In genomic region chr2:105870858-105871257, GRCh38 we compare ENCODE assay signal across 16 cellular contexts.
DNase-seq lines count a peak whose midpoint lies in the region; ATAC-seq and TF ChIP-seq lines count a peak whose summit lies in the region.
"Had no signal": no experiment of that assay in that cellular context is flagged by ENCODE, and none has a peak within 500 bp of the region (broad histone marks: within the 10 kb centered on the region; RNA-seq: fewer than 3 reads in every experiment).

No MANE protein-coding gene starts in this region.

- peaks cover 2% of the 10 kb centered on the region; the same call in 1 of the 2 replicates for H3K79me2 ChIP-seq in H9 (ENCODE audit: insufficient read depth, low read length)

- H3K4me2 ChIP-seq in H9 (ENCODE audit: insufficient read depth, insufficient read length, low read length) = no peak overlapping the region

- no peak overlapping the region for H3K56ac ChIP-seq in H9 (ENCODE audit: insufficient read length, low read depth, low read length)

- H3K4me1 ChIP-seq in H9 (ENCODE audit: insufficient read depth, low read length) (no peaks in the 10 kb centered on the region), upper lobe of left lung (peaks cover 0 to 32% (median 12%) of the 10 kb centered on the region in 4 donors)
- H3K4me1 ChIP-seq: BE2C had no signal

- no peak for ATAC-seq in WTC11
- no peak for ATAC-seq in effector memory CD8-positive, alpha-beta T cell (replicated peaks)
- no peak for ATAC-seq in upper lobe of left lung (ENCODE audit: low FRiP score in 2 of 2)

- TF ChIP-seq CTCF in WTC11 (IDR thresholded peaks at IDR 0.05) = no peak
- TF ChIP-seq CTCF in progenitor cell of endocrine pancreas (IDR thresholded peaks at IDR 0.05; ENCODE audit: unreplicated experiment) = no peak
- no peak for TF ChIP-seq CTCF in H9 (conservative IDR thresholded peaks at IDR 0.05)
- TF ChIP-seq CTCF in upper lobe of left lung (IDR thresholded peaks at IDR 0.05) = no peak

- H4K8ac ChIP-seq in H9 (replicated peaks; ENCODE audit: insufficient read length, low read depth, low read length) = no peak overlapping the region

- H2BK20ac ChIP-seq in H9 (ENCODE audit: low read depth, low read length, poor library complexity, severe bottlenecking) = no peak overlapping the region

- no peak overlapping the region for H3K9ac ChIP-seq in H9 (ENCODE audit: extremely low read depth, insufficient read length, low read length)

- no peak for DNase-seq in activated CD4-positive, alpha-beta T cell treated with anti-CD3 and anti-CD28 coated beads, Interleukin-2, amount 10 ng/mL, durations not matched to agents 7 days and 5 days
- DNase-seq in activated CD4-positive, alpha-beta T cell treated with anti-CD3 and anti-CD28 coated beads for 1 hour = no peak
- DNase-seq in WTC11 (ENCODE audit: low spot score) (no peak), progenitor cell of endocrine pancreas (ENCODE audit: low spot score, unreplicated experiment) (no peak), T-helper 9 cell (no peak), H9 (no peak), upper lobe of left lung (no peak)
- no peak for DNase-seq in effector memory CD8-positive, alpha-beta T cell
- DNase-seq: activated CD4-positive, alpha-beta T cell treated with anti-CD3 and anti-CD28 coated beads, Interleukin-2, amount 50 U/mL, for 48 hours; BE2C; brain microvascular endothelial cell; EL; KG1; NCI-H1694; NCI-H69; stimulated activated CD4-positive, alpha-beta T cell treated with anti-CD3 and anti-CD28 coated beads, Interleukin-2, amount 100 ng/mL, for 48 hours had no signal

- H3T11ph ChIP-seq in H9 (ENCODE audit: low read length) = no peak overlapping the region

- H3K4me3 Mint-ChIP-seq in activated CD4-positive, alpha-beta T cell treated with anti-CD3 and anti-CD28 coated beads, Interleukin-2, amount 10 ng/mL, durations not matched to agents 7 days and 5 days = no peak overlapping the region
- H3K4me3 Mint-ChIP-seq in WTC11 (no peak overlapping the region), progenitor cell of endocrine pancreas (ENCODE audit: low read depth) (no peak overlapping the region), H9 (no peak overlapping the region)
- peak overlapping the region; percentile 19 to 68 for H3K4me3 Mint-ChIP-seq in effector memory CD8-positive, alpha-beta T cell

- peaks cover 3% of the 10 kb centered on the region for H3K79me1 ChIP-seq in H9 (ENCODE audit: insufficient read depth, low read depth, low read length, poor library complexity, severe bottlenecking)

- H4K5ac ChIP-seq in H9 (ENCODE audit: insufficient read length, low read depth, low read length) = no peak overlapping the region

- no peak for TF ChIP-seq EP300 in upper lobe of left lung (IDR thresholded peaks at IDR 0.05)

- CTCF ChIA-PET in activated CD4-positive, alpha-beta T cell treated with anti-CD3 and anti-CD28 coated beads, Interleukin-2, amount 10 ng/mL, durations not matched to agents 7 days and 5 days (lab: Charles Lee) = interaction anchor here (0.5 to 1.7 kb wide), 2 partner anchors 36 to 58 kb away, joined by 3 to 5 read pairs; no protein-coding TSS in a partner anchor
- CTCF ChIA-PET in WTC11 (lab: Charles Lee) = no interaction called here

- no peak overlapping the region for H4K91ac ChIP-seq in H9 (ENCODE audit: insufficient read length, low read depth, low read length)

- no peak overlapping the region for H3K27ac ChIP-seq in H9 (ENCODE audit: insufficient read length, low read depth, low read length)
- H3K27ac ChIP-seq in upper lobe of left lung = no peak overlapping the region
- H3K27ac ChIP-seq: brain microvascular endothelial cell had no signal

- no peak overlapping the region for H3K18ac ChIP-seq in H9 (ENCODE audit: insufficient read length, low read depth, low read length)

- no peak overlapping the region for H3K4ac ChIP-seq in H9 (ENCODE audit: low read depth, low read length)

- H2BK12ac ChIP-seq in H9 (ENCODE audit: insufficient read length, low read depth, low read length) = no peak overlapping the region

- peaks cover 40% of the 10 kb centered on the region for H3K36me3 Mint-ChIP-seq in activated CD4-positive, alpha-beta T cell treated with anti-CD3 and anti-CD28 coated beads, Interleukin-2, amount 10 ng/mL, durations not matched to agents 7 days and 5 days (ENCODE audit: low read depth)
- no peaks in the 10 kb centered on the region for H3K36me3 Mint-ChIP-seq in WTC11
- peaks cover 3% of the 10 kb centered on the region for H3K36me3 Mint-ChIP-seq in effector memory CD8-positive, alpha-beta T cell (ENCODE audit: insufficient read depth)
- peaks cover 6% of the 10 kb centered on the region for H3K36me3 Mint-ChIP-seq in progenitor cell of endocrine pancreas (ENCODE audit: insufficient read depth)
- H3K36me3 Mint-ChIP-seq in H9 (ENCODE audit: insufficient read depth in 1 of 3, low read depth in 3 of 3) = peaks cover 0 to 10% (median 2%) of the 10 kb centered on the region in 3 experiments; a peak in 3 of 7 replicates

- H3K14ac ChIP-seq in H9 (ENCODE audit: insufficient read depth, low read length) = no peak overlapping the region

- no peak overlapping the region for H2BK120ac ChIP-seq in H9 (ENCODE audit: low read depth, low read length, poor library complexity, severe bottlenecking)

- no peak overlapping the region for H3K4me3 ChIP-seq in upper lobe of left lung

- H3K23ac ChIP-seq in H9 (ENCODE audit: insufficient read length, low read depth, low read length) = no peak overlapping the region

- no peak overlapping the region for H2BK15ac ChIP-seq in H9 (ENCODE audit: low read depth, low read length)

- H3K27ac Mint-ChIP-seq in activated CD4-positive, alpha-beta T cell treated with anti-CD3 and anti-CD28 coated beads, Interleukin-2, amount 10 ng/mL, durations not matched to agents 7 days and 5 days = peak overlapping the region; percentile 33
- peak overlapping the region; percentile 6; the same call in 1 of the 2 replicates for H3K27ac Mint-ChIP-seq in WTC11
- H3K27ac Mint-ChIP-seq in effector memory CD8-positive, alpha-beta T cell = peak overlapping the region; percentile 79 to 90
- peak overlapping the region; percentile 6 for H3K27ac Mint-ChIP-seq in progenitor cell of endocrine pancreas
- peak overlapping the region in 1 of 3 experiments; percentile 68; a peak in 3 of 7 replicates for H3K27ac Mint-ChIP-seq in H9

- H3K27me3 ChIP-seq in H9 (ENCODE audit: insufficient read depth, low read length) (no peaks in the 10 kb centered on the region), upper lobe of left lung (no peaks in the 10 kb centered on the region)
- H3K27me3 ChIP-seq: BE2C, brain microvascular endothelial cell had no signal

- no peaks in the 10 kb centered on the region for H3K23me2 ChIP-seq in H9 (ENCODE audit: insufficient read length, low read depth, low read length, poor library complexity, severe bottlenecking)

- no peak for TF ChIP-seq POLR2A in upper lobe of left lung (IDR thresholded peaks at IDR 0.05)

- WGBS in H9 (ENCODE audit: extremely low coverage, insufficient read length, low lambda C conversion rate) = no CpG with 5 or more reads among the region's 11 CpGs
- 89 to 93% methylated on average over 11 of the region's 11 CpGs for WGBS in upper lobe of left lung, 2 donors

- no peaks in the 10 kb centered on the region for H3K27me3 Mint-ChIP-seq in activated CD4-positive, alpha-beta T cell treated with anti-CD3 and anti-CD28 coated beads, Interleukin-2, amount 10 ng/mL, durations not matched to agents 7 days and 5 days
- H3K27me3 Mint-ChIP-seq in WTC11 (ENCODE audit: low read depth) = no peaks in the 10 kb centered on the region
- H3K27me3 Mint-ChIP-seq in effector memory CD8-positive, alpha-beta T cell = no peaks in the 10 kb centered on the region
- no peaks in the 10 kb centered on the region for H3K27me3 Mint-ChIP-seq in progenitor cell of endocrine pancreas
- no peaks in the 10 kb centered on the region; the same call in 1 of the 2 replicates for H3K27me3 Mint-ChIP-seq in H9 (ENCODE audit: low read depth)

- no peak overlapping the region for H2AK5ac ChIP-seq in H9 (ENCODE audit: insufficient read length, low read length)

- H4K20me1 ChIP-seq in H9 (ENCODE audit: control insufficient read depth, insufficient read depth, insufficient read length) = no peaks in the 10 kb centered on the region

- no peak overlapping the region for H2BK5ac ChIP-seq in H9 (ENCODE audit: insufficient read length, low read length)

- no peaks in the 10 kb centered on the region for H3K36me3 ChIP-seq in upper lobe of left lung
- H3K36me3 ChIP-seq: BE2C, brain microvascular endothelial cell had no signal

- POLR2A ChIA-PET in activated CD4-positive, alpha-beta T cell treated with anti-CD3 and anti-CD28 coated beads, Interleukin-2, amount 10 ng/mL, durations not matched to agents 7 days and 5 days (lab: Charles Lee) = no interaction called here
- POLR2A ChIA-PET in WTC11 (lab: Charles Lee) = no interaction called here

- H2AFZ ChIP-seq in H9 (ENCODE audit: low read length) = no peak overlapping the region

- peaks cover 61% of the 10 kb centered on the region for H3K4me1 Mint-ChIP-seq in activated CD4-positive, alpha-beta T cell treated with anti-CD3 and anti-CD28 coated beads, Interleukin-2, amount 10 ng/mL, durations not matched to agents 7 days and 5 days
- H3K4me1 Mint-ChIP-seq in WTC11 = peaks cover 30% of the 10 kb centered on the region
- H3K4me1 Mint-ChIP-seq in effector memory CD8-positive, alpha-beta T cell (ENCODE audit: low read depth in 2 of 2) = peaks cover 58 to 69% of the 10 kb centered on the region in 2 donors
- peaks cover 51% of the 10 kb centered on the region for H3K4me1 Mint-ChIP-seq in progenitor cell of endocrine pancreas (ENCODE audit: low read depth)
- H3K4me1 Mint-ChIP-seq in H9 = peaks cover 16 to 39% of the 10 kb centered on the region in 2 experiments

- no peaks in the 10 kb centered on the region for H3K9me3 Mint-ChIP-seq in activated CD4-positive, alpha-beta T cell treated with anti-CD3 and anti-CD28 coated beads, Interleukin-2, amount 10 ng/mL, durations not matched to agents 7 days and 5 days
- no peaks in the 10 kb centered on the region for H3K9me3 Mint-ChIP-seq in WTC11
- no peaks in the 10 kb centered on the region for H3K9me3 Mint-ChIP-seq in effector memory CD8-positive, alpha-beta T cell
- H3K9me3 Mint-ChIP-seq in progenitor cell of endocrine pancreas (ENCODE audit: low read depth) = no peaks in the 10 kb centered on the region
- no peaks in the 10 kb centered on the region; a peak in 1 of 5 replicates for H3K9me3 Mint-ChIP-seq in H9

- H3K9me3 ChIP-seq in H9 (ENCODE audit: control insufficient read depth, low read depth, low read length) (no peaks in the 10 kb centered on the region), upper lobe of left lung (no peaks in the 10 kb centered on the region)
- H3K9me3 ChIP-seq: BE2C had no signal

TF ChIP-seq in WTC11, 78 proteins besides CTCF, POLR2A, EP300 and RAD21 (continues in another document):
- TF ChIP-seq TEAD4 (CRISPR knock-in tag; IDR thresholded peaks at IDR 0.05) = no peak

Comparison
In these comparisons a context has a peak if more than half of its experiments do, and no peak if none do; other contexts are left out.
1. H3K4me3 Mint-ChIP-seq: peak in effector memory CD8-positive, alpha-beta T cell (2 of 2); none in activated CD4-positive, alpha-beta T cell treated with anti-CD3 and anti-CD28 coated beads, Interleukin-2, amount 10 ng/mL, durations not matched to agents 7 days and 5 days (single experiment), WTC11 (single experiment), progenitor cell of endocrine pancreas (single experiment) and H9 (0 of 2).